In genomic region chr9:38083858-38084555, GRCh38 we compare ENCODE assay signal across 21 cellular contexts. TPM values are rescaled to one million over a fixed set of nuclear protein-coding genes. Genes with fewer than 3 reads are reported as not detected.
DNase-seq lines count a peak whose midpoint lies in the region; ATAC-seq and TF ChIP-seq lines count a peak whose summit lies in the region.
"Had no signal": no experiment of that assay in that cellular context is flagged by ENCODE, and none has a peak within 500 bp of the region (broad histone marks: within the 10 kb centered on the region; RNA-seq: fewer than 3 reads in every experiment).

No MANE protein-coding gene starts in this region.

- no peak for ATAC-seq in right cardiac atrium
- ATAC-seq in left lung: peak; percentile 21
- ATAC-seq in upper lobe of right lung: peak; percentile 38
- ATAC-seq in stimulated activated memory B cell treated with anti-CD40 and anti-IgM and Interleukin-4, amounts not matched to agents 10 μg/mL and 1 μg/mL and 100 μg/mL, for 72 hours: no peak
- ATAC-seq: A549; effector memory CD8-positive, alpha-beta T cell had no signal

- no peaks in the 10 kb centered on the region for H3K9me3 Mint-ChIP-seq in stimulated activated memory B cell treated with anti-CD40 and anti-IgM and Interleukin-4, amounts not matched to agents 10 μg/mL and 1 μg/mL and 100 μg/mL, for 72 hours
- H3K9me3 Mint-ChIP-seq: activated naive CD4-positive, alpha-beta T cell treated with anti-CD3 and anti-CD28 coated beads for 36 hours; effector memory CD8-positive, alpha-beta T cell; IgD-negative memory B cell had no signal

- DNase-seq in cardiac septum (ENCODE audit: low spot score) (peak; percentile 47), right cardiac atrium (no peak), astrocyte of the hippocampus (ENCODE audit: low read depth, low spot score) (peak; percentile 59), left lung (no peak), upper lobe of right lung (no peak), NK-92 (lab: John Stamatoyannopoulos, UW; ENCODE audit: unreplicated experiment) (no peak), COR-L47 (lab: John Stamatoyannopoulos, UW) (no peak)
- DNase-seq: activated naive CD4-positive, alpha-beta T cell treated with anti-CD3 and anti-CD28 coated beads for 36 hours; activated T-cell treated with anti-CD3 and anti-CD28 coated beads, Interleukin-2, amount 50 U/mL, for 1 hour; BE2C; Caco-2; effector memory CD8-positive, alpha-beta T cell; islet precursor cell; NCI-H2107; NCI-H510A had no signal

- H3K27me3 ChIP-seq in right cardiac atrium (ENCODE audit: control insufficient read depth, insufficient read depth) (no peaks in the 10 kb centered on the region), left lung (no peaks in the 10 kb centered on the region), upper lobe of right lung (no peaks in the 10 kb centered on the region)
- H3K27me3 ChIP-seq: BE2C, esophagus muscularis mucosa, gastroesophageal sphincter had no signal

- H3K36me3 Mint-ChIP-seq in stimulated activated memory B cell treated with anti-CD40 and anti-IgM and Interleukin-4, amounts not matched to agents 10 μg/mL and 1 μg/mL and 100 μg/mL, for 72 hours: no peaks in the 10 kb centered on the region
- H3K36me3 Mint-ChIP-seq: IgD-negative memory B cell had no signal

- no peak overlapping the region for H3K27ac Mint-ChIP-seq in stimulated activated memory B cell treated with anti-CD40 and anti-IgM and Interleukin-4, amounts not matched to agents 10 μg/mL and 1 μg/mL and 100 μg/mL, for 72 hours
- H3K27ac Mint-ChIP-seq: activated naive CD4-positive, alpha-beta T cell treated with anti-CD3 and anti-CD28 coated beads for 36 hours; effector memory CD8-positive, alpha-beta T cell had no signal

- peaks cover 36% of the 10 kb centered on the region for H3K27me3 Mint-ChIP-seq in stimulated activated memory B cell treated with anti-CD40 and anti-IgM and Interleukin-4, amounts not matched to agents 10 μg/mL and 1 μg/mL and 100 μg/mL, for 72 hours

- peaks cover 10% of the 10 kb centered on the region for H3K4me1 ChIP-seq in right cardiac atrium (ENCODE audit: control insufficient read depth, insufficient read depth, low read length)
- peaks cover 0 to 46% of the 10 kb centered on the region in 2 donors for H3K4me1 ChIP-seq in left lung
- peaks cover 8% of the 10 kb centered on the region for H3K4me1 ChIP-seq in upper lobe of right lung
- H3K4me1 ChIP-seq: A549, Caco-2 had no signal

- 92% methylated on average over 10 of the region's 10 CpGs for WGBS in right cardiac atrium

- peaks cover 7% of the 10 kb centered on the region for H3K4me1 Mint-ChIP-seq in stimulated activated memory B cell treated with anti-CD40 and anti-IgM and Interleukin-4, amounts not matched to agents 10 μg/mL and 1 μg/mL and 100 μg/mL, for 72 hours

- no peaks in the 10 kb centered on the region for H3K9me3 ChIP-seq in right cardiac atrium (ENCODE audit: control insufficient read depth, low read length)
- no peaks in the 10 kb centered on the region for H3K9me3 ChIP-seq in left lung
- H3K9me3 ChIP-seq in upper lobe of right lung: no peaks in the 10 kb centered on the region
- H3K9me3 ChIP-seq: A549, BE2C, Caco-2, esophagus muscularis mucosa, gastroesophageal sphincter had no signal

- TF ChIP-seq CTCF in left lung (IDR thresholded peaks at IDR 0.05) (no peak), upper lobe of right lung (IDR thresholded peaks at IDR 0.05) (no peak)

- no peak overlapping the region for H3K27ac ChIP-seq in right cardiac atrium (ENCODE audit: low read length)
- no peak overlapping the region for H3K27ac ChIP-seq in left lung
- H3K27ac ChIP-seq in upper lobe of right lung: no peak overlapping the region
- H3K27ac ChIP-seq: A549, esophagus muscularis mucosa, gastroesophageal sphincter, RWPE1 had no signal

- H3K36me3 ChIP-seq in left lung (no peaks in the 10 kb centered on the region), upper lobe of right lung (no peaks in the 10 kb centered on the region)
- H3K36me3 ChIP-seq: BE2C, esophagus muscularis mucosa, gastroesophageal sphincter had no signal

- H3K4me3 Mint-ChIP-seq in stimulated activated memory B cell treated with anti-CD40 and anti-IgM and Interleukin-4, amounts not matched to agents 10 μg/mL and 1 μg/mL and 100 μg/mL, for 72 hours: no peak overlapping the region
- H3K4me3 Mint-ChIP-seq: activated naive CD4-positive, alpha-beta T cell treated with anti-CD3 and anti-CD28 coated beads for 36 hours; effector memory CD8-positive, alpha-beta T cell had no signal

- intact Hi-C loops in cardiac septum (cut with DNase I) (no loop called here), right cardiac atrium (cut with DNase I) (loop anchor here in 3 of 4 donors (5.0 to 10.0 kb wide), 5 partner anchors 51 to 281 kb away; no protein-coding TSS in a partner anchor), left lung (cut with DNase I) (loop anchor here in 1 of 2 donors (10.0 kb wide), 1 partner anchor 169 kb away; no protein-coding TSS in a partner anchor), upper lobe of right lung (cut with DNase I) (no loop called here)

- H3K4me3 ChIP-seq in right cardiac atrium (ENCODE audit: low read length) (no peak overlapping the region), left lung (no peak overlapping the region), upper lobe of right lung (no peak overlapping the region)
- H3K4me3 ChIP-seq: A549, esophagus muscularis mucosa, gastroesophageal sphincter had no signal

RNA-seq across cellular contexts. Expression of gene SHB, which starts 15.0 kb away (rescaled TPM):
- total RNA-seq in cardiac septum: 39.0 TPM
- 10 to 100 TPM; 25.7 to 38.9 (median 31.0) TPM for total RNA-seq in right cardiac atrium
- 14.5 TPM for polyA plus RNA-seq in right cardiac atrium
- total RNA-seq in left lung: 10 to 100 TPM; 26.7 to 26.8 TPM
- 33.4 TPM for total RNA-seq in upper lobe of right lung
- polyA plus RNA-seq: IgD-negative memory B cell had no signal

Comparison
In these comparisons a context has a peak if more than half of its experiments do, and no peak if none do; other contexts are left out.
1. DNase-seq: peak in cardiac septum (single experiment) and astrocyte of the hippocampus (single experiment); none in right cardiac atrium (0 of 3), left lung (0 of 2), upper lobe of right lung (single experiment), NK-92 (single experiment) and COR-L47 (single experiment).
2. intact Hi-C loops: an anchor here in right cardiac atrium (5.0 to 10.0 kb wide); none called in cardiac septum and upper lobe of right lung.
3. ATAC-seq: peak in left lung (single experiment) and upper lobe of right lung (single experiment); none in right cardiac atrium (0 of 2) and stimulated activated memory B cell treated with anti-CD40 and anti-IgM and Interleukin-4, amounts not matched to agents 10 μg/mL and 1 μg/mL and 100 μg/mL, for 72 hours (single experiment).